Comparison of ENCODE assay signal across 20 cellular contexts in the genomic region with DNA sequence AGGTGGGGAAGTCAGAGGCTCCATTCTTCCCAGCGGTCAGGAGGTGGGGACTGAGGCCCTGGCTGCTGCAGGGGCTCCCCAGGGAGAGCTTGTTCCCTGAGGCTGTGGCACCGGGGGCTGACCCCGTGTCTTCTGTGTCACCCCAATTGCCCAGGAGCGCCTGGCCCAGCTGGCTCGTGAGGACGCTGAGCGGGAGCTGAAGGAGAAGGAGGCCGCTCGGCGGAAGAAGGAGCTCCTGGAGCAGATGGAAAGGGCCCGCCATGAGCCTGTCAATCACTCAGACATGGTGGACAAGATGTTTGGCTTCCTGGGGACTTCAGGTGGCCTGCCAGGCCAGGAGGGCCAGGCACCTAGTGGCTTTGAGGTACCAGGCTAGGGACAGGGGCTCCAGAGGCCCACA. TPM values are rescaled to one million over a fixed set of nuclear protein-coding genes. Genes with fewer than 3 reads are reported as not detected.
DNase-seq lines count a peak whose midpoint lies in the region; ATAC-seq and TF ChIP-seq lines count a peak whose summit lies in the region.
"Had no signal": no experiment of that assay in that cellular context is flagged by ENCODE, and none has a peak within 500 bp of the region (broad histone marks: within the 10 kb centered on the region; RNA-seq: fewer than 3 reads in every experiment).

No MANE protein-coding gene starts in this region.

- TF ChIP-seq CTCF in left ventricle myocardium inferior (IDR thresholded peaks at IDR 0.05; ENCODE audit: borderline replicate concordance) (no peak), chondrocyte (IDR thresholded peaks at IDR 0.05) (no peak), A673 (conservative IDR thresholded peaks at IDR 0.05; ENCODE audit: low read depth, low read length) (no peak)

- DNase-seq in left ventricle myocardium superior (peak; percentile 22), left ventricle myocardium inferior (no peak), chondrocyte (ENCODE audit: low spot score) (peak; percentile 87), neuronal stem cell (ENCODE audit: low spot score) (no peak), A673 (ENCODE audit: low spot score) (no peak), Karpas-422 (no peak)
- DNase-seq: Caco-2; CD4-positive, CD25-positive, alpha-beta regulatory T cell; CD8-positive, alpha-beta T cell; DMS153; DND-41; GM23248; H9; HFFc6 had no signal

- H3K36me3 Mint-ChIP-seq in chondrocyte (ENCODE audit: low read depth), result no peaks in the 10 kb centered on the region
- H3K36me3 Mint-ChIP-seq: CD4-positive, CD25-positive, alpha-beta regulatory T cell; CD8-positive, alpha-beta T cell had no signal

- WGBS in neuronal stem cell (ENCODE audit: extremely low coverage in 2 of 2, insufficient read length in 2 of 2, insufficient replicate concordance in 1 of 2), 2 donors, result no CpG with 5 or more reads among the region's 11 CpGs

- no peak overlapping the region for H3K4ac ChIP-seq in neuronal stem cell (ENCODE audit: low read length)

- H3K4me3 ChIP-seq in left ventricle myocardium inferior, result no peak overlapping the region
- no peak overlapping the region for H3K4me3 ChIP-seq in neuronal stem cell (ENCODE audit: low read length in 2 of 2)
- no peak overlapping the region for H3K4me3 ChIP-seq in A673 (ENCODE audit: low read depth, low read length, poor library complexity, severe bottlenecking)
- no peak overlapping the region for H3K4me3 ChIP-seq in Karpas-422 (ENCODE audit: low read length)
- H3K4me3 ChIP-seq: BLaER1, GM23248 had no signal

- POLR2A ChIA-PET in A673 (lab: Charles Lee; ENCODE audit: low non-redundant PET), result no interaction called here

- intact Hi-C loops in left ventricle myocardium superior (cut with micrococcal nuclease) (no loop called here), left ventricle myocardium inferior (cut with micrococcal nuclease) (no loop called here), A673 (cut with micrococcal nuclease; ENCODE audit: unreplicated experiment) (no loop called here)

- no peaks in the 10 kb centered on the region for H3K79me1 ChIP-seq in neuronal stem cell (ENCODE audit: low read depth, low read length)

- H2AK5ac ChIP-seq in neuronal stem cell (ENCODE audit: low read depth, low read length), result peak overlapping the region; percentile 31

- H2BK120ac ChIP-seq in neuronal stem cell (ENCODE audit: low read depth, low read length), result no peak overlapping the region

- H3K23ac ChIP-seq in neuronal stem cell (ENCODE audit: low read depth, low read length, poor library complexity), result no peak overlapping the region

- H3K9ac ChIP-seq in neuronal stem cell (ENCODE audit: low read depth, low read length, poor library complexity) (no peak overlapping the region), Karpas-422 (ENCODE audit: low read length) (no peak overlapping the region)
- H3K9ac ChIP-seq: BLaER1, GM23248 had no signal

- peak overlapping the region; percentile 5 for H3K18ac ChIP-seq in neuronal stem cell (ENCODE audit: low read length)

- H3K27ac ChIP-seq in left ventricle myocardium inferior (replicated peaks) (no peak overlapping the region), neuronal stem cell (replicated peaks; ENCODE audit: low read length) (no peak overlapping the region), A673 (ENCODE audit: low read depth, low read length, poor library complexity, severe bottlenecking) (no peak overlapping the region), Karpas-422 (ENCODE audit: low read length) (no peak overlapping the region)
- H3K27ac ChIP-seq: BLaER1, C4-2B, GM23248 had no signal

- H2AFZ ChIP-seq in neuronal stem cell (ENCODE audit: low read length) (no peak overlapping the region), Karpas-422 (ENCODE audit: low read length) (no peak overlapping the region)
- H2AFZ ChIP-seq: GM23248 had no signal

- no peaks in the 10 kb centered on the region for H3K9me3 Mint-ChIP-seq in chondrocyte (ENCODE audit: low read depth)
- H3K9me3 Mint-ChIP-seq: CD8-positive, alpha-beta T cell; H9; HFFc6 had no signal

- no peak for ATAC-seq in left ventricle myocardium superior
- ATAC-seq: CD8-positive, alpha-beta T cell; HCT116 had no signal

- no peaks in the 10 kb centered on the region for H3K27me3 ChIP-seq in left ventricle myocardium inferior (ENCODE audit: low read depth)
- no peaks in the 10 kb centered on the region for H3K27me3 ChIP-seq in neuronal stem cell (ENCODE audit: control insufficient read depth in 3 of 3, insufficient read depth in 3 of 3, low read depth in 1 of 3, low read length in 3 of 3)
- no peaks in the 10 kb centered on the region for H3K27me3 ChIP-seq in A673 (replicated peaks; ENCODE audit: insufficient read depth, low read depth, low read length, poor library complexity)
- H3K27me3 ChIP-seq in Karpas-422 (ENCODE audit: low read length), result no peaks in the 10 kb centered on the region
- H3K27me3 ChIP-seq: BLaER1 had no signal

- peaks cover 10% of the 10 kb centered on the region for H3K27me3 Mint-ChIP-seq in chondrocyte (ENCODE audit: low read depth)
- H3K27me3 Mint-ChIP-seq: B cell; CD4-positive, CD25-positive, alpha-beta regulatory T cell had no signal

- H2BK15ac ChIP-seq in neuronal stem cell (ENCODE audit: low read length), result no peak overlapping the region

- no peak overlapping the region for H2BK12ac ChIP-seq in neuronal stem cell (ENCODE audit: low read length)

- no peak overlapping the region for H3K4me3 Mint-ChIP-seq in chondrocyte (ENCODE audit: unreplicated experiment)
- H3K4me3 Mint-ChIP-seq: B cell; CD4-positive, CD25-positive, alpha-beta regulatory T cell; CD8-positive, alpha-beta T cell; H9; HFFc6 had no signal

- no peaks in the 10 kb centered on the region for H3K79me2 ChIP-seq in Karpas-422 (ENCODE audit: low read length)

- CTCF ChIA-PET in A673 (lab: Charles Lee), result interaction anchor here (0.6 kb wide), 1 partner anchor 134 kb away, joined by 5 read pairs; no protein-coding TSS in a partner anchor

- no peak overlapping the region for H3K27ac Mint-ChIP-seq in chondrocyte (ENCODE audit: unreplicated experiment)
- H3K27ac Mint-ChIP-seq: B cell; CD4-positive, CD25-positive, alpha-beta regulatory T cell; CD8-positive, alpha-beta T cell; H9; HFFc6 had no signal

- H4K20me1 ChIP-seq in Karpas-422 (ENCODE audit: insufficient read depth, low read depth, low read length), result no peaks in the 10 kb centered on the region; the same call in 1 of the 2 replicates
- H4K20me1 ChIP-seq: BLaER1 had no signal

- no TSS peak for BruUV-seq in A673 (replicated peaks; lab: Mats Ljungman, UMichigan)

- H2BK5ac ChIP-seq in neuronal stem cell (ENCODE audit: low read length), result no peak overlapping the region

- H3K4me1 ChIP-seq in left ventricle myocardium inferior (peaks cover 4% of the 10 kb centered on the region), neuronal stem cell (ENCODE audit: control insufficient read depth in 2 of 2, insufficient read depth in 1 of 2, low read depth in 1 of 2, low read length in 2 of 2) (peaks cover under 1% of the 10 kb centered on the region in 2 donors), A673 (ENCODE audit: insufficient read depth, low read length, poor library complexity, severe bottlenecking) (no peaks in the 10 kb centered on the region), Karpas-422 (ENCODE audit: low read length) (peaks cover 6% of the 10 kb centered on the region)
- H3K4me1 ChIP-seq: Caco-2 had no signal

- H3K4me2 ChIP-seq in neuronal stem cell (ENCODE audit: insufficient read depth, low read length, poor library complexity, severe bottlenecking) (no peak overlapping the region), Karpas-422 (ENCODE audit: low read depth, low read length, poor library complexity, severe bottlenecking) (no peak overlapping the region)
- H3K4me2 ChIP-seq: BLaER1 had no signal

- H3K4me1 Mint-ChIP-seq in chondrocyte (ENCODE audit: low read depth), result no peaks in the 10 kb centered on the region
- H3K4me1 Mint-ChIP-seq: CD4-positive, CD25-positive, alpha-beta regulatory T cell had no signal

- no peaks in the 10 kb centered on the region for H3K9me2 ChIP-seq in Karpas-422 (replicated peaks; ENCODE audit: insufficient read depth, low read length)

- H3K14ac ChIP-seq in neuronal stem cell (ENCODE audit: low read length), result no peak overlapping the region

- H3K9me3 ChIP-seq in left ventricle myocardium inferior (replicated peaks) (no peaks in the 10 kb centered on the region), neuronal stem cell (replicated peaks in 1 of 2; ENCODE audit: control insufficient read depth in 2 of 2, insufficient read depth in 1 of 2, low read depth in 1 of 2, low read length in 2 of 2) (no peaks in the 10 kb centered on the region), A673 (ENCODE audit: low read depth, low read length, poor library complexity, severe bottlenecking) (no peaks in the 10 kb centered on the region), Karpas-422 (ENCODE audit: low read length) (no peaks in the 10 kb centered on the region)
- H3K9me3 ChIP-seq: BLaER1, Caco-2 had no signal

- no peak overlapping the region for H4K91ac ChIP-seq in neuronal stem cell (ENCODE audit: low read depth, low read length, poor library complexity)

- H4K8ac ChIP-seq in neuronal stem cell (ENCODE audit: low read depth, low read length), result no peak overlapping the region

- H3K36me3 ChIP-seq in left ventricle myocardium inferior (no peaks in the 10 kb centered on the region), neuronal stem cell (replicated peaks in 1 of 2; ENCODE audit: control insufficient read depth in 2 of 2, insufficient read depth in 2 of 2, low read length in 2 of 2) (no peaks in the 10 kb centered on the region), A673 (ENCODE audit: insufficient read depth, low read length, poor library complexity, severe bottlenecking) (no peaks in the 10 kb centered on the region), Karpas-422 (ENCODE audit: insufficient read depth, low read length) (no peaks in the 10 kb centered on the region)
- H3K36me3 ChIP-seq: BLaER1 had no signal

RNA-seq across cellular contexts. Expression of gene MYO7A, which starts 53.2 kb away (rescaled TPM):
- total RNA-seq in left ventricle myocardium superior (4.6 TPM), left ventricle myocardium inferior (3.2 TPM), chondrocyte (not detected in 3 replicates), A673 (2021) (not detected in 2 replicates)
- polyA plus RNA-seq in neuronal stem cell (2013, experiment 1 of 2), result 0.71 TPM
- 0.60 TPM for polyA plus RNA-seq in neuronal stem cell (2013, experiment 2 of 2)
- total RNA-seq in Karpas-422 (2014; rRNA removed; shearing (Covaris generic); ENCODE audit: low replicate concordance), result not detected in 2 replicates
- total RNA-seq: A172, GM23248 had no signal
- polyA plus RNA-seq: AG04450, GM23248 had no signal

Comparison
In these comparisons a context has a peak if more than half of its experiments do, and no peak if none do; other contexts are left out.
1. DNase-seq: peak in left ventricle myocardium superior (single experiment) and chondrocyte (single experiment); none in left ventricle myocardium inferior (single experiment), neuronal stem cell (single experiment), A673 (single experiment) and Karpas-422 (single experiment).